Comparison of ENCODE assay signal across 8 cellular contexts in genomic region chr9:35102769-35103659, GRCh38. TPM values are rescaled to one million over a fixed set of nuclear protein-coding genes. Genes with fewer than 3 reads are reported as not detected.
A peak's percentile ranks its signal among the peaks of the same experiment; 100 is the strongest.
DNase-seq lines count a peak whose midpoint lies in the region; ATAC-seq, FAIRE-seq and TF ChIP-seq lines count a peak whose summit lies in the region.

Gene STOML2, minus strand, starts transcription at chr9:35103131. Its CDS starts 37 bp downstream, at chr9:35103094.

- under 1% methylated on average over 33 of the region's 57 CpGs for WGBS in mammary epithelial cell (ENCODE audit: low coverage, missing lambda C conversion rate)
- WGBS in small intestine, 3 donors, result 0 to 1% (median 0%) methylated on average over 57 of the region's 57 CpGs

- no peak for FAIRE-seq in small intestine (lab: Jason Lieb, UNC)

- no peaks in the 10 kb centered on the region for H4K20me1 ChIP-seq in mammary epithelial cell (ENCODE audit: insufficient read depth, low read length)

- ATAC-seq in GM18873 (IDR thresholded peaks at IDR 0.05; ENCODE audit: low FRiP score, unreplicated experiment) (peak; percentile 88), HG03139 (IDR thresholded peaks at IDR 0.05; ENCODE audit: unreplicated experiment) (peak; percentile 83)

- H3K36me3 ChIP-seq in WERI-Rb-1 (peaks cover 26% of the 10 kb centered on the region), mammary epithelial cell (ENCODE audit: insufficient read depth, low read length) (peaks cover 25% of the 10 kb centered on the region), small intestine (ENCODE audit: control insufficient read depth in 2 of 2, insufficient read depth in 2 of 2, low read length in 2 of 2) (peaks cover 6 to 20% of the 10 kb centered on the region in 2 donors)

- H3K4me2 ChIP-seq in mammary epithelial cell (ENCODE audit: insufficient read depth, low read depth, low read length), result peak within 1 kb of the TSS; percentile 79

- TF ChIP-seq CTCF in WERI-Rb-1 (IDR thresholded peaks at IDR 0.05; ENCODE audit: low read depth, low read length) (no peak), mammary epithelial cell (conservative IDR thresholded peaks at IDR 0.05 in 1 of 2, IDR thresholded peaks at IDR 0.05 in 1 of 2; ENCODE audit: extremely low read depth in 1 of 2, insufficient read depth in 1 of 2, low read depth in 1 of 2, low read length in 2 of 2) (no peak)

- TSS peak; percentile 89 for BruUV-seq in mammary epithelial cell (replicated peaks; lab: Mats Ljungman, UMichigan)

- no peaks in the 10 kb centered on the region for H3K9me3 ChIP-seq in WERI-Rb-1 (ENCODE audit: severe bottlenecking)
- no peaks in the 10 kb centered on the region for H3K9me3 ChIP-seq in mammary epithelial cell (replicated peaks; ENCODE audit: insufficient read depth, low read length)
- no peaks in the 10 kb centered on the region for H3K9me3 ChIP-seq in small intestine (ENCODE audit: control insufficient read depth, low read depth)

- H2AFZ ChIP-seq in mammary epithelial cell (ENCODE audit: low read depth, low read length), result peak within 1 kb of the TSS; percentile 90

- no peaks in the 10 kb centered on the region for H3K27me3 ChIP-seq in WERI-Rb-1 (ENCODE audit: insufficient read depth, low read depth, severe bottlenecking)
- H3K27me3 ChIP-seq in mammary epithelial cell (ENCODE audit: insufficient read depth, low read length), result no peaks in the 10 kb centered on the region
- no peaks in the 10 kb centered on the region for H3K27me3 ChIP-seq in small intestine (ENCODE audit: control insufficient read depth in 2 of 2, insufficient read depth in 2 of 2, low read length in 2 of 2)

- intact Hi-C loops in mammary epithelial cell (cut with micrococcal nuclease), result no loop called here

- CTCF ChIA-PET in mammary epithelial cell (lab: Charles Lee; ENCODE audit: low non-redundant PET), result interaction anchor here (0.6 to 0.7 kb wide), 2 partner anchors 8 to 75 kb away, joined by 3 read pairs; no protein-coding TSS in a partner anchor

- peaks cover 16% of the 10 kb centered on the region for H3K4me1 ChIP-seq in mammary epithelial cell (ENCODE audit: insufficient read depth, low read length)
- peaks cover 0 to 4% of the 10 kb centered on the region in 2 donors for H3K4me1 ChIP-seq in small intestine (ENCODE audit: control insufficient read depth in 2 of 2, insufficient read depth in 1 of 2, low read depth in 1 of 2, low read length in 1 of 2)

- dilution Hi-C loops in mammary epithelial cell (cut with HindIII; ENCODE audit: low sequenced_read_pairs), result no loop called here

- H3K4me3 ChIP-seq in WERI-Rb-1 (ENCODE audit: low read depth, low read length) (peak within 1 kb of the TSS; percentile 90), mammary epithelial cell (replicated peaks in 1 of 3; ENCODE audit: insufficient read depth in 1 of 3, low read depth in 2 of 3, low read length in 3 of 3) (peak within 1 kb of the TSS; percentile 55 to 79 (median 74)), small intestine (ENCODE audit: low read depth in 1 of 2, low read length in 2 of 2) (peak within 1 kb of the TSS; percentile 73 to 78)

- peak within 1 kb of the TSS; percentile 92 for H3K9ac ChIP-seq in mammary epithelial cell (ENCODE audit: insufficient read depth, low read length)

- DNase-seq in ACHN (peak; percentile 94), NCI-H2227 (lab: John Stamatoyannopoulos, UW; ENCODE audit: unreplicated experiment) (peak; percentile 94), WERI-Rb-1 (peak; percentile 95), mammary epithelial cell (peak; percentile 93), iPS-NIHi11 (ENCODE audit: low spot score) (peak; percentile 94), small intestine (peak; percentile 98)

- peaks cover 27% of the 10 kb centered on the region for H3K79me2 ChIP-seq in mammary epithelial cell (ENCODE audit: insufficient read depth, low read length)

- in situ Hi-C loops in ACHN (cut with HindIII; ENCODE audit: low pct_ligation_motif_present, low pct_unique_long_range_greater_than_20kb, low sequenced_read_pairs) (no loop called here), mammary epithelial cell (cut with MboI; ENCODE audit: low sequenced_read_pairs in 2 of 2) (no loop called here)

- H3K27ac ChIP-seq in WERI-Rb-1 (peak within 1 kb of the TSS; percentile 83), mammary epithelial cell (ENCODE audit: insufficient read depth, low read depth, low read length) (peak within 1 kb of the TSS; percentile 97), small intestine (ENCODE audit: low read depth in 1 of 2, low read length in 1 of 2) (peak within 1 kb of the TSS; percentile 66 to 88)

RNA-seq across cellular contexts. Expression of gene STOML2, which starts in this region (rescaled TPM):
- total RNA-seq in mammary epithelial cell, result 100 to 1,000 TPM; 131 to 132 TPM
- polyA plus RNA-seq in mammary epithelial cell (176 TPM), small intestine (100 to 1,000 TPM; 125 to 160 (median 132) TPM)
- polyA minus RNA-seq in mammary epithelial cell, result 162 TPM

Comparison
In these comparisons a context has a peak if more than half of its experiments do, and no peak if none do; other contexts are left out.
1. Peak in every context shown above with its lines: DNase-seq, ATAC-seq, H3K4me3 ChIP-seq and H3K27ac ChIP-seq.